In the genomic region with DNA sequence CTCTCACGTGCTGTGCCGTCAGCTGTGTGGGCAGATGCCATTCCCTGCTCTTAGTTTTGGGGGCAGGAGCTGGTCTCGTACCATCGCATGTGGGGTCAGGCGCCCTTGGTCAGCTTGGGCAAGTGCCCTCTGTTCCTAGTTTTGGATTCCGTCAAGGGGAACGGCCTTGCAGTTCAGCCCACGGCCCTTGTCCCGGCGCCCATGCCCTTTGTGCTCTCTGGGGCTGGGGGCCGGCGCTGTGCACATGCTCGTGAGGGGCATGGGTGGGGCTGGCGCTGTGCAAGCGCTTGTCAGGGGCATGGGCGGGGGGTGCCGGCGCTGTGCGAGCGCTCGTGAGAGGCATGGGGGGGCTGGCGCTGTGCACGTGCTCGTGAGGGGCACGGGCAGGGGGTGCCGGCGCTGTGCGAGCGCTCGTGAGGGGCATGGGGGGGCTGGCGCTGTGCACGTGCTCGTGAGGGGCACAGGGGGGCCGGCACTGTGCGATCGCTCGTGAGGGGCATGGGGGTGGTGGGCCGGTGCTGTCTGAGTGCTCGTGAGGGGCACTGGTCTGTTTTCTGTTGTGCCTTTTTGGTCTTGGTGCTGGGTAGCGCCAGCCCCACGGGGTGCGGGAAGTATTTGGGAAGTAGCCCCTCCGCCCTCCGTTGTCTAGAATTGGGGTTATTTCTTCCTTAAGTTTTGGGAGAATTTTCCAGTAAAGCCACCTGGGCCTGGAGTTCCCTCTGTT, we compare ENCODE assay signal across 18 cellular contexts. TPM values are rescaled to one million over a fixed set of nuclear protein-coding genes. Genes with fewer than 3 reads are reported as not detected.
DNase-seq lines count a peak whose midpoint lies in the region; ATAC-seq and TF ChIP-seq lines count a peak whose summit lies in the region.
"Had no signal": no experiment of that assay in that cellular context is flagged by ENCODE, and none has a peak within 500 bp of the region (broad histone marks: within the 10 kb centered on the region; RNA-seq: fewer than 3 reads in every experiment).

No MANE protein-coding gene starts in this region.

- peaks cover 4% of the 10 kb centered on the region for H3K36me3 ChIP-seq in CD8-positive, alpha-beta memory T cell (ENCODE audit: insufficient read depth, low read length)
- H3K36me3 ChIP-seq in H7 (replicated peaks; ENCODE audit: control insufficient read depth, insufficient read depth, low read length) (peaks cover 21% of the 10 kb centered on the region), osteoblast (ENCODE audit: insufficient read depth, low read length) (peaks cover 26% of the 10 kb centered on the region)

- H3K4me2 ChIP-seq in osteoblast (ENCODE audit: insufficient read depth, low read length) = no peak overlapping the region
- H3K4me2 ChIP-seq: KMS-11, PC-9 had no signal

- H3K4me3 ChIP-seq in CD8-positive, alpha-beta memory T cell (ENCODE audit: low read length) = no peak overlapping the region
- H3K4me3 ChIP-seq in H7 (ENCODE audit: insufficient read depth, low read depth, low read length) = no peak overlapping the region
- H3K4me3 ChIP-seq in osteoblast (ENCODE audit: insufficient read depth, low read length) = no peak overlapping the region
- H3K4me3 ChIP-seq: GM23248, PC-9 had no signal

- peaks cover 22% of the 10 kb centered on the region for H3K4me1 ChIP-seq in CD8-positive, alpha-beta memory T cell (ENCODE audit: insufficient read depth, low read length)
- H3K4me1 ChIP-seq in osteoblast (ENCODE audit: insufficient read depth, low read length) = no peaks in the 10 kb centered on the region

- H3K9me3 Mint-ChIP-seq in CD8-positive, alpha-beta memory T cell = peaks cover 0 to 2% (median 0%) of the 10 kb centered on the region in 5 donors
- H3K9me3 Mint-ChIP-seq in endothelial cell (ENCODE audit: unreplicated experiment) = no peaks in the 10 kb centered on the region

- no peak overlapping the region for H2AFZ ChIP-seq in osteoblast (ENCODE audit: low read length)
- H2AFZ ChIP-seq: GM23248, PC-9 had no signal

- H3K79me2 ChIP-seq in osteoblast (ENCODE audit: insufficient read depth, low read length) = no peaks in the 10 kb centered on the region

- ATAC-seq in GM18511 (IDR thresholded peaks at IDR 0.05; ENCODE audit: unreplicated experiment) = no peak

- H4K20me1 ChIP-seq in osteoblast (ENCODE audit: insufficient read depth, low read length) = no peaks in the 10 kb centered on the region

- no peak overlapping the region for H3K27ac ChIP-seq in CD8-positive, alpha-beta memory T cell (ENCODE audit: low read depth, low read length)
- no peak overlapping the region for H3K27ac ChIP-seq in osteoblast (ENCODE audit: low read depth, low read length)
- H3K27ac ChIP-seq: C4-2B, GM23248, KMS-11, PC-9 had no signal

- peak overlapping the region in 6 of 8 donors; percentile 17 to 95 (median 63) for H3K27ac Mint-ChIP-seq in CD8-positive, alpha-beta memory T cell
- H3K27ac Mint-ChIP-seq in endothelial cell (ENCODE audit: unreplicated experiment) = peak overlapping the region; percentile 13

- POLR2A ChIA-PET in CD8-positive, alpha-beta memory T cell (lab: Charles Lee) = no interaction called here

- H3K27me3 Mint-ChIP-seq in CD8-positive, alpha-beta memory T cell = peaks cover 0 to 4% of the 10 kb centered on the region in 2 donors
- peaks cover 7% of the 10 kb centered on the region for H3K27me3 Mint-ChIP-seq in endothelial cell (ENCODE audit: unreplicated experiment)

- no peaks in the 10 kb centered on the region for H3K27me3 ChIP-seq in CD8-positive, alpha-beta memory T cell (ENCODE audit: insufficient read depth, low read length, poor library complexity, severe bottlenecking)
- H3K27me3 ChIP-seq in H7 (ENCODE audit: control insufficient read depth, insufficient read depth, low read length) = no peaks in the 10 kb centered on the region
- H3K27me3 ChIP-seq in osteoblast (ENCODE audit: insufficient read depth, low read length) = no peaks in the 10 kb centered on the region

- TF ChIP-seq CTCF in endothelial cell (IDR thresholded peaks at IDR 0.05; ENCODE audit: unreplicated experiment) (no peak), osteoblast (IDR thresholded peaks at IDR 0.05; ENCODE audit: extremely low read depth, low read depth, low read length) (no peak)

- CTCF ChIA-PET in CD8-positive, alpha-beta memory T cell (lab: Charles Lee) = no interaction called here

- peaks cover 23 to 47% (median 30%) of the 10 kb centered on the region in 3 donors for H3K4me1 Mint-ChIP-seq in CD8-positive, alpha-beta memory T cell
- peaks cover 2% of the 10 kb centered on the region for H3K4me1 Mint-ChIP-seq in endothelial cell (ENCODE audit: unreplicated experiment)

- no peak for DNase-seq in CD8-positive, alpha-beta memory T cell
- peak; percentile 46 for DNase-seq in H7
- DNase-seq in endothelial cell (ENCODE audit: low spot score) = no peak
- peak; percentile 71 for DNase-seq in osteoblast (ENCODE audit: insufficient read length, low spot score, missing footprints)
- no peak for DNase-seq in COR-L47 (lab: John Stamatoyannopoulos, UW)
- DNase-seq in C1 segment of cervical spinal cord (lab: John Stamatoyannopoulos, UW) = no peak
- DNase-seq: GM23248, HCEC 1CT, IMR-90, MM.1S, NCI-H2029, NCI-H446 treated with DMSO at 0.1 percent for 48 hours, NCI-H526, PC-9, SHP77 had no signal

- H3K36me3 Mint-ChIP-seq in CD8-positive, alpha-beta memory T cell = peaks cover 0 to 58% (median 9%) of the 10 kb centered on the region in 3 donors
- H3K36me3 Mint-ChIP-seq in endothelial cell (ENCODE audit: low read depth, unreplicated experiment) = peaks cover 19% of the 10 kb centered on the region

- peak overlapping the region in 4 of 7 donors; percentile 14 to 39 (median 29) for H3K4me3 Mint-ChIP-seq in CD8-positive, alpha-beta memory T cell
- no peak overlapping the region for H3K4me3 Mint-ChIP-seq in endothelial cell (ENCODE audit: unreplicated experiment)

- no peaks in the 10 kb centered on the region for H3K9me3 ChIP-seq in CD8-positive, alpha-beta memory T cell (ENCODE audit: low read length)
- no peaks in the 10 kb centered on the region for H3K9me3 ChIP-seq in osteoblast (ENCODE audit: low read depth, low read length)

RNA-seq across cellular contexts. Expression of gene DIP2A, which starts 29.5 kb away (rescaled TPM):
- 10 to 100 TPM; 29.7 to 29.9 TPM for total RNA-seq in CD8-positive, alpha-beta memory T cell
- 32.6 TPM for polyA plus RNA-seq in CD8-positive, alpha-beta memory T cell
- total RNA-seq in H7 (2014; rRNA removed; shearing (Covaris generic)) = 19.4 and 30.2 TPM in 2 replicates
- total RNA-seq in endothelial cell (ENCODE audit: unreplicated experiment) = 80.2 TPM
- 22.8 and 27.4 TPM in 2 replicates for total RNA-seq in osteoblast

Comparison
In these comparisons a context has a peak if more than half of its experiments do, and no peak if none do; other contexts are left out.
1. DNase-seq: peak in H7 (single experiment) and osteoblast (single experiment); none in CD8-positive, alpha-beta memory T cell (0 of 5), endothelial cell (single experiment), COR-L47 (single experiment) and C1 segment of cervical spinal cord (0 of 14).